In the genomic region with DNA sequence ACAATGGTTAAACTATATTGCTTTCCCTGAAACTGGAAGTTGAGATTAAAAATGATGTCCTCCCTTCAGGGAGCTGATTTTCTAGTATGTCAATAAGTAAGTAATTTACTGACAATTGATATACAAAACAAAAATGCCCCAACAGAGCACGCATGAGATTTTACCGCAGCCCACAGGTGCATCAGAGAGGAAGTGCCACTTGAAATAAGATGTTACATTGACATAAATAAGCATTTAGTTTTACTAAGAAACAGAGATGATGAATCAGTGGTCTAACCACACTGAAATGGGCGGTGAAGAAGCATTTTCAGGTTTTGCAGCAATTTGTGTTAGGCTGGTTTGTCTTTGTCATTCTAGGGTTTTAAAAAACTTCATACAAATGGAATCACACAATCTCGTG, we compare ENCODE assay signal across 8 cellular contexts. TPM values are rescaled to one million over a fixed set of nuclear protein-coding genes. Genes with fewer than 3 reads are reported as not detected.
DNase-seq lines count a peak whose midpoint lies in the region; ATAC-seq, FAIRE-seq and TF ChIP-seq lines count a peak whose summit lies in the region.

No MANE protein-coding gene starts in this region.

- TF ChIP-seq CTCF in HepG2 (CRISPR knock-in tag; IDR thresholded peaks at IDR 0.05) (no peak), mammary epithelial cell (conservative IDR thresholded peaks at IDR 0.05 in 1 of 2, IDR thresholded peaks at IDR 0.05 in 1 of 2; ENCODE audit: extremely low read depth in 1 of 2, insufficient read depth in 1 of 2, low read depth in 1 of 2, low read length in 2 of 2) (no peak)

- CTCF ChIA-PET in HepG2 (lab: Yijun Ruan, JAX; ENCODE audit: low intra/inter-chr PET ratio, low total read pairs): no interaction called here
- CTCF ChIA-PET in mammary epithelial cell (lab: Charles Lee; ENCODE audit: low non-redundant PET): no interaction called here

- H3K4me3 ChIP-seq in HepG2 (replicated peaks in 1 of 3; ENCODE audit: insufficient read depth in 1 of 3, low read depth in 2 of 3, low read length in 3 of 3) (no peak overlapping the region), mammary epithelial cell (replicated peaks in 1 of 3; ENCODE audit: insufficient read depth in 1 of 3, low read depth in 2 of 3, low read length in 3 of 3) (no peak overlapping the region)

- peak; percentile 59 to 71 for DNase-seq in activated CD4-positive, alpha-beta T cell treated with anti-CD3 and anti-CD28 coated beads, Interleukin-2, amount 50 U/mL, for 48 hours
- DNase-seq in stimulated activated CD4-positive, alpha-beta T cell treated with anti-CD3 and anti-CD28 coated beads, Interleukin-15, amount 100 ng/mL, for 24 hours: peak; percentile 75
- DNase-seq in HepG2 (ENCODE audit: low spot score) (no peak), amniotic stem cell (lab: John Stamatoyannopoulos, UW) (no peak), mammary epithelial cell (no peak), NCI-H774 (lab: John Stamatoyannopoulos, UW) (no peak)

- no peak for TF ChIP-seq POLR2A in HepG2 (IDR thresholded peaks at IDR 0.05; ENCODE audit: insufficient read depth in 1 of 2, low read depth in 2 of 2, low read length in 2 of 2)

- no peak for FAIRE-seq in HepG2 (lab: Jason Lieb, UNC)

- TF ChIP-seq EP300 in HepG2 (IDR thresholded peaks at IDR 0.05; ENCODE audit: low read depth in 2 of 2, low read length in 2 of 2) (no peak), HepG2 (CRISPR knock-in tag; IDR thresholded peaks at IDR 0.05; ENCODE audit: borderline replicate concordance) (no peak)

- dilution Hi-C loops in mammary epithelial cell (cut with HindIII; ENCODE audit: low sequenced_read_pairs): no loop called here

- ATAC-seq in GM19372 (IDR thresholded peaks at IDR 0.05; ENCODE audit: low read depth, unreplicated experiment) (peak; percentile 61), HG03354 (IDR thresholded peaks at IDR 0.05; ENCODE audit: poor library complexity, severe bottlenecking, unreplicated experiment) (peak; percentile 80), HepG2 (no peak)

- TF ChIP-seq RAD21 in HepG2 (CRISPR knock-in tag; IDR thresholded peaks at IDR 0.05): no peak

- H3K9me3 ChIP-seq in HepG2 (ENCODE audit: low read length) (no peaks in the 10 kb centered on the region), mammary epithelial cell (replicated peaks; ENCODE audit: insufficient read depth, low read length) (no peaks in the 10 kb centered on the region)

- in situ Hi-C loops in HepG2 (cut with HindIII; ENCODE audit: extremely low pct_ligation_motif_present, low pct_unique_long_range_greater_than_20kb) (no loop called here), mammary epithelial cell (cut with MboI; ENCODE audit: low sequenced_read_pairs in 2 of 2) (no loop called here)

- H3K4me1 ChIP-seq in HepG2 (ENCODE audit: insufficient read depth, low read length) (no peaks in the 10 kb centered on the region), mammary epithelial cell (ENCODE audit: insufficient read depth, low read length) (no peaks in the 10 kb centered on the region)

- H4K20me1 ChIP-seq in HepG2 (ENCODE audit: insufficient read depth, low read length) (no peaks in the 10 kb centered on the region), mammary epithelial cell (ENCODE audit: insufficient read depth, low read length) (no peaks in the 10 kb centered on the region)

- BruUV-seq in HepG2 (replicated peaks; lab: Mats Ljungman, UMichigan) (no TSS peak), mammary epithelial cell (replicated peaks; lab: Mats Ljungman, UMichigan) (no TSS peak)

- H2AFZ ChIP-seq in HepG2 (ENCODE audit: low read length): no peak overlapping the region
- H2AFZ ChIP-seq in mammary epithelial cell (ENCODE audit: low read depth, low read length): no peak overlapping the region

- POLR2A ChIA-PET in HepG2 (lab: Yijun Ruan, JAX): no interaction called here

- intact Hi-C loops in HepG2 (cut with micrococcal nuclease; ENCODE audit: unreplicated experiment) (no loop called here), mammary epithelial cell (cut with micrococcal nuclease) (no loop called here)

- no peaks in the 10 kb centered on the region for H3K36me3 ChIP-seq in HepG2 (replicated peaks in 1 of 2; ENCODE audit: control insufficient read depth in 1 of 2, insufficient read depth in 2 of 2, low read length in 2 of 2)
- H3K36me3 ChIP-seq in mammary epithelial cell (ENCODE audit: insufficient read depth, low read length): no peaks in the 10 kb centered on the region

- H3K4me2 ChIP-seq in HepG2 (ENCODE audit: low read depth, low read length) (no peak overlapping the region), mammary epithelial cell (ENCODE audit: insufficient read depth, low read depth, low read length) (no peak overlapping the region)

- 48% methylated on average over 4 of the region's 4 CpGs for WGBS in HepG2 (ENCODE audit: low lambda C conversion rate)
- WGBS in mammary epithelial cell (ENCODE audit: low coverage, missing lambda C conversion rate): 92% methylated on average over 4 of the region's 4 CpGs

- H3K27me3 ChIP-seq in HepG2 (ENCODE audit: control insufficient read depth in 1 of 2, insufficient read depth in 2 of 2, low read length in 2 of 2) (peaks cover 0 to 10% of the 10 kb centered on the region in 2 experiments; a peak in 1 of 5 replicates), mammary epithelial cell (ENCODE audit: insufficient read depth, low read length) (no peaks in the 10 kb centered on the region)

- H3K79me2 ChIP-seq in HepG2 (ENCODE audit: insufficient read depth, low read length) (no peaks in the 10 kb centered on the region), mammary epithelial cell (ENCODE audit: insufficient read depth, low read length) (no peaks in the 10 kb centered on the region)

- no peak overlapping the region for H3K9ac ChIP-seq in HepG2 (ENCODE audit: insufficient read depth, low read depth, low read length)
- no peak overlapping the region for H3K9ac ChIP-seq in mammary epithelial cell (ENCODE audit: insufficient read depth, low read length)

- H3K27ac ChIP-seq in HepG2 (ENCODE audit: extremely low read length, insufficient read depth, low read length) (no peak overlapping the region), mammary epithelial cell (ENCODE audit: insufficient read depth, low read depth, low read length) (no peak overlapping the region)

TF ChIP-seq in HepG2, 621 proteins besides CTCF, POLR2A, EP300 and RAD21 (continues in another document):
- TF ChIP-seq ZNF225 (CRISPR knock-in tag; IDR thresholded peaks at IDR 0.05): no peak

RNA-seq across cellular contexts. Expression of a gene that starts 8.8 kb away (rescaled TPM):
- total RNA-seq in HepG2 (2016; rRNA removed; fragmentation: Illumina TruSeq; extraction: Trizol): not detected in 2 replicates
- total RNA-seq in HepG2 (2016; cell fraction: cytosol; rRNA removed; fragmentation: Illumina TruSeq; extraction: Trizol; ENCODE audit: low read depth): not detected in 2 replicates
- not detected in 2 replicates for total RNA-seq in HepG2 (2016; cell fraction: insoluble cytoplasmic fraction; rRNA removed; fragmentation: Illumina TruSeq; extraction: Trizol)
- total RNA-seq in HepG2 (2016; cell fraction: membrane; rRNA removed; fragmentation: Illumina TruSeq; extraction: Trizol): not detected in 2 replicates
- total RNA-seq in HepG2 (2016; cell fraction: nucleus; rRNA removed; fragmentation: Illumina TruSeq; extraction: Trizol): not detected in 2 replicates
- not detected in 2 replicates for polyA plus RNA-seq in HepG2 (2011; rRNA removed)
- polyA plus RNA-seq in HepG2 (2011; cell fraction: cytosol; rRNA removed): not detected in 2 replicates
- not detected in 2 replicates for polyA plus RNA-seq in HepG2 (2011; cell fraction: nucleus; rRNA removed)
- polyA plus RNA-seq in HepG2 (2012): not detected in 2 replicates
- not detected in 2 replicates for polyA plus RNA-seq in HepG2 (2016; cell fraction: cytosol; fragmentation: Illumina TruSeq; extraction: Trizol; ENCODE audit: low read depth)
- polyA plus RNA-seq in HepG2 (2016; cell fraction: insoluble cytoplasmic fraction; fragmentation: Illumina TruSeq; extraction: Trizol; ENCODE audit: low read depth): not detected in 2 replicates
- polyA plus RNA-seq in HepG2 (2016; cell fraction: membrane; fragmentation: Illumina TruSeq; extraction: Trizol; ENCODE audit: low read depth): not detected in 2 replicates
- polyA plus RNA-seq in HepG2 (2016; cell fraction: nucleus; fragmentation: Illumina TruSeq; extraction: Trizol; ENCODE audit: insufficient read depth, low read depth): not detected in 2 replicates
- not detected in 2 replicates for polyA minus RNA-seq in HepG2 (2011; rRNA and poly(A)+ RNA removed; ENCODE audit: low replicate concordance)
- polyA minus RNA-seq in HepG2 (2011; cell fraction: cytosol; rRNA and poly(A)+ RNA removed): not detected in 2 replicates
- polyA minus RNA-seq in HepG2 (2011; cell fraction: nucleus; rRNA and poly(A)+ RNA removed): not detected in 2 replicates
- not detected for total RNA-seq in mammary epithelial cell
- polyA plus RNA-seq in mammary epithelial cell: not detected
- polyA minus RNA-seq in mammary epithelial cell: not detected

RNA-seq across cellular contexts. Expression of a gene that starts 19.0 kb away (rescaled TPM):
- total RNA-seq in HepG2 (2016; rRNA removed; fragmentation: Illumina TruSeq; extraction: Trizol) (not detected in 2 replicates), mammary epithelial cell (not detected)
- total RNA-seq in HepG2 (2016; cell fraction: cytosol; rRNA removed; fragmentation: Illumina TruSeq; extraction: Trizol; ENCODE audit: low read depth): not detected in 2 replicates
- total RNA-seq in HepG2 (2016; cell fraction: insoluble cytoplasmic fraction; rRNA removed; fragmentation: Illumina TruSeq; extraction: Trizol): not detected in 2 replicates
- not detected in 2 replicates for total RNA-seq in HepG2 (2016; cell fraction: membrane; rRNA removed; fragmentation: Illumina TruSeq; extraction: Trizol)
- not detected in 2 replicates for total RNA-seq in HepG2 (2016; cell fraction: nucleus; rRNA removed; fragmentation: Illumina TruSeq; extraction: Trizol)
- polyA plus RNA-seq in HepG2 (2011; rRNA removed) (not detected in 2 replicates), mammary epithelial cell (not detected)
- not detected in 2 replicates for polyA plus RNA-seq in HepG2 (2011; cell fraction: cytosol; rRNA removed)
- polyA plus RNA-seq in HepG2 (2011; cell fraction: nucleus; rRNA removed): not detected in 2 replicates
- not detected in 2 replicates for polyA plus RNA-seq in HepG2 (2012)
- polyA plus RNA-seq in HepG2 (2016; cell fraction: cytosol; fragmentation: Illumina TruSeq; extraction: Trizol; ENCODE audit: low read depth): not detected in 2 replicates
- polyA plus RNA-seq in HepG2 (2016; cell fraction: insoluble cytoplasmic fraction; fragmentation: Illumina TruSeq; extraction: Trizol; ENCODE audit: low read depth): not detected in 2 replicates
- polyA plus RNA-seq in HepG2 (2016; cell fraction: membrane; fragmentation: Illumina TruSeq; extraction: Trizol; ENCODE audit: low read depth): not detected in 2 replicates
- polyA plus RNA-seq in HepG2 (2016; cell fraction: nucleus; fragmentation: Illumina TruSeq; extraction: Trizol; ENCODE audit: insufficient read depth, low read depth): not detected in 2 replicates
- not detected in 2 replicates for polyA minus RNA-seq in HepG2 (2011; rRNA and poly(A)+ RNA removed; ENCODE audit: low replicate concordance)
- not detected in 2 replicates for polyA minus RNA-seq in HepG2 (2011; cell fraction: cytosol; rRNA and poly(A)+ RNA removed)
- polyA minus RNA-seq in HepG2 (2011; cell fraction: nucleus; rRNA and poly(A)+ RNA removed): not detected in 2 replicates
- polyA minus RNA-seq in mammary epithelial cell: not detected

Comparison
In these comparisons a context has a peak if more than half of its experiments do, and no peak if none do; other contexts are left out.
1. DNase-seq: peak in activated CD4-positive, alpha-beta T cell treated with anti-CD3 and anti-CD28 coated beads, Interleukin-2, amount 50 U/mL, for 48 hours (2 of 2) and stimulated activated CD4-positive, alpha-beta T cell treated with anti-CD3 and anti-CD28 coated beads, Interleukin-15, amount 100 ng/mL, for 24 hours (single experiment); none in HepG2 (single experiment), amniotic stem cell (single experiment), mammary epithelial cell (single experiment) and NCI-H774 (single experiment).